ENCODE assay signal across 8 cellular contexts in genomic region chr20:50172347-50173013, GRCh38. TPM values are rescaled to one million over a fixed set of nuclear protein-coding genes. Genes with fewer than 3 reads are reported as not detected.
DNase-seq lines count a peak whose midpoint lies in the region; ATAC-seq and TF ChIP-seq lines count a peak whose summit lies in the region.

No MANE protein-coding gene starts in this region.

- H3K27me3 ChIP-seq in layer of hippocampus (ENCODE audit: control insufficient read depth, insufficient read depth, low read length): no peaks in the 10 kb centered on the region

- H3K9me3 Mint-ChIP-seq in stimulated activated memory B cell treated with anti-CD40 and anti-IgM and Interleukin-4, amounts not matched to agents 10 μg/mL and 1 μg/mL and 100 μg/mL, for 72 hours: peaks cover 3% of the 10 kb centered on the region

- no peak overlapping the region for H3K27ac Mint-ChIP-seq in stimulated activated memory B cell treated with anti-CD40 and anti-IgM and Interleukin-4, amounts not matched to agents 10 μg/mL and 1 μg/mL and 100 μg/mL, for 72 hours

- H3K4me3 Mint-ChIP-seq in stimulated activated memory B cell treated with anti-CD40 and anti-IgM and Interleukin-4, amounts not matched to agents 10 μg/mL and 1 μg/mL and 100 μg/mL, for 72 hours: peak overlapping the region; percentile 43

- H3K27me3 Mint-ChIP-seq in stimulated activated memory B cell treated with anti-CD40 and anti-IgM and Interleukin-4, amounts not matched to agents 10 μg/mL and 1 μg/mL and 100 μg/mL, for 72 hours: peaks cover 33% of the 10 kb centered on the region

- H3K4me3 ChIP-seq in AG10803 (ENCODE audit: low read length): peak overlapping the region; percentile 69

- H3K27ac ChIP-seq in caudate nucleus (ENCODE audit: low read depth, low read length) (peak overlapping the region; percentile 46), layer of hippocampus (ENCODE audit: low read depth, low read length) (peak overlapping the region; percentile 68)

- no peaks in the 10 kb centered on the region for H3K36me3 Mint-ChIP-seq in stimulated activated memory B cell treated with anti-CD40 and anti-IgM and Interleukin-4, amounts not matched to agents 10 μg/mL and 1 μg/mL and 100 μg/mL, for 72 hours

- H3K4me1 Mint-ChIP-seq in stimulated activated memory B cell treated with anti-CD40 and anti-IgM and Interleukin-4, amounts not matched to agents 10 μg/mL and 1 μg/mL and 100 μg/mL, for 72 hours: peaks cover 10% of the 10 kb centered on the region

- TF ChIP-seq CTCF in AG10803 (conservative IDR thresholded peaks at IDR 0.05; ENCODE audit: low read length): no peak

- DNase-seq in AG10803 (ENCODE audit: low read depth) (peak; percentile 69), LHCN-M2 (ENCODE audit: low read depth) (peak; percentile 72), caudate nucleus (lab: John Stamatoyannopoulos, UW) (peak in 28 of 61 donors; percentile 12 to 62 (median 36)), NCI-H446 treated with DMSO at 0.1 percent for 48 hours (lab: John Stamatoyannopoulos, UW) (no peak), amniotic stem cell (lab: John Stamatoyannopoulos, UW) (no peak)

- ATAC-seq in stimulated activated memory B cell treated with anti-CD40 and anti-IgM and Interleukin-4, amounts not matched to agents 10 μg/mL and 1 μg/mL and 100 μg/mL, for 72 hours: peak; percentile 70
- ATAC-seq in GM18909 (IDR thresholded peaks at IDR 0.05; ENCODE audit: poor library complexity, unreplicated experiment): no peak

RNA-seq across cellular contexts. Expression of gene CEBPB, which starts 18.1 kb away (rescaled TPM):
- 54.9 and 59.3 TPM in 2 replicates for total RNA-seq in LHCN-M2 (2014; rRNA removed)
- 13.4 TPM for polyA plus RNA-seq in LHCN-M2 (2012)

RNA-seq across cellular contexts. Expression of gene PEDS1, which starts 19.0 kb away (rescaled TPM):
- 25.8 and 37.7 TPM in 2 replicates for total RNA-seq in LHCN-M2 (2014; rRNA removed)
- 23.8 TPM for polyA plus RNA-seq in LHCN-M2 (2012)

RNA-seq across cellular contexts. Expression of gene UBE2V1, which starts 59.5 kb away (rescaled TPM):
- 61.5 and 71.5 TPM in 2 replicates for total RNA-seq in LHCN-M2 (2014; rRNA removed)
- polyA plus RNA-seq in LHCN-M2 (2012): 126 TPM

Comparison
In these comparisons a context has a peak if more than half of its experiments do, and no peak if none do; other contexts are left out.
1. DNase-seq: peak in AG10803 (single experiment) and LHCN-M2 (single experiment); none in NCI-H446 treated with DMSO at 0.1 percent for 48 hours (single experiment) and amniotic stem cell (single experiment).